In the genomic region with DNA sequence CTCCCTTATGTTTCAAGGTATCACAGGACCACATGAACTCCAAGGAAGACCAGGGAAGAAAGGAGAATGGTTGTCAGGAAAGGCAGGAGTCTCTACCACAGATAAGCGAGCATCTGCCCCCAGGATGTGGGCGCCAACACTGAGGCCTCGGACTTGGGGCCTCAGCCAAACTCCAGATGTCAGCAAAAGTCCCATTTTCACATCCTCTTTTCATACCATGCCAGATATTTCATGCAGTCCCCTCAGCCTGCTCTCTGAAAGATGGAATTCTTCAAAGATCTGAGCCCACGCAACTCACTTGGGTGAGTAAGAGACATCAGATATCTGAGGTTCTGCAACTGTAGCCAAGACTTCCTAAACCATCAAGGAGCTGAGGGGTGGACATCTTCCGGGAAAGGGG, we compare ENCODE assay signal across 1 cellular context.
A peak's percentile ranks its signal among the peaks of the same experiment; 100 is the strongest.
TF ChIP-seq lines count a peak whose summit lies in the region.

No MANE protein-coding gene starts in this region.

TF ChIP-seq in GM12878, 131 proteins besides CTCF, POLR2A, EP300 and RAD21:
- TF ChIP-seq, protein P1, sequence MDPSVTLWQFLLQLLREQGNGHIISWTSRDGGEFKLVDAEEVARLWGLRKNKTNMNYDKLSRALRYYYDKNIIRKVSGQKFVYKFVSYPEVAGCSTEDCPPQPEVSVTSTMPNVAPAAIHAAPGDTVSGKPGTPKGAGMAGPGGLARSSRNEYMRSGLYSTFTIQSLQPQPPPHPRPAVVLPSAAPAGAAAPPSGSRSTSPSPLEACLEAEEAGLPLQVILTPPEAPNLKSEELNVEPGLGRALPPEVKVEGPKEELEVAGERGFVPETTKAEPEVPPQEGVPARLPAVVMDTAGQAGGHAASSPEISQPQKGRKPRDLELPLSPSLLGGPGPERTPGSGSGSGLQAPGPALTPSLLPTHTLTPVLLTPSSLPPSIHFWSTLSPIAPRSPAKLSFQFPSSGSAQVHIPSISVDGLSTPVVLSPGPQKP (IDR thresholded peaks at IDR 0.05; ENCODE audit: low read depth, low read length), result no peak
- TF ChIP-seq MAX (IDR thresholded peaks at IDR 0.05; ENCODE audit: low read depth, low read length) (no peak), IRF4 (IDR thresholded peaks at IDR 0.05; ENCODE audit: low read depth, low read length) (peak; percentile 52; the same call in 1 of the 2 replicates), IKZF1 (conservative IDR thresholded peaks at IDR 0.05) (peak; percentile 94), RELB (IDR thresholded peaks at IDR 0.05; ENCODE audit: low read depth) (peak; percentile 87), BCL11A (IDR thresholded peaks at IDR 0.05; ENCODE audit: low read depth, low read length) (0 out of 2 replicates have a peak, but pooled peaks have one; percentile 40), EED (IDR thresholded peaks at IDR 0.05; ENCODE audit: low read depth) (peak; percentile 72), RUNX3 (IDR thresholded peaks at IDR 0.05; ENCODE audit: low read length) (peak; percentile 61), TCF3 (IDR thresholded peaks at IDR 0.05; ENCODE audit: borderline replicate concordance, insufficient read depth, low read depth, low read length) (0 out of 2 replicates have a peak, but pooled peaks have one; percentile 10), GATAD2B (conservative IDR thresholded peaks at IDR 0.05; ENCODE audit: low read depth) (peak; percentile 60), DPF2 (IDR thresholded peaks at IDR 0.05) (peak; percentile 91), SPI1 (IDR thresholded peaks at IDR 0.05; ENCODE audit: borderline replicate concordance, insufficient read depth, low read depth, low read length) (peak; percentile 95), POLR2AphosphoS5 (IDR thresholded peaks at IDR 0.05; ENCODE audit: low read length) (no peak), IKZF2 (IDR thresholded peaks at IDR 0.05) (peak; percentile 83 to 86)
- TF ChIP-seq, protein P2, sequence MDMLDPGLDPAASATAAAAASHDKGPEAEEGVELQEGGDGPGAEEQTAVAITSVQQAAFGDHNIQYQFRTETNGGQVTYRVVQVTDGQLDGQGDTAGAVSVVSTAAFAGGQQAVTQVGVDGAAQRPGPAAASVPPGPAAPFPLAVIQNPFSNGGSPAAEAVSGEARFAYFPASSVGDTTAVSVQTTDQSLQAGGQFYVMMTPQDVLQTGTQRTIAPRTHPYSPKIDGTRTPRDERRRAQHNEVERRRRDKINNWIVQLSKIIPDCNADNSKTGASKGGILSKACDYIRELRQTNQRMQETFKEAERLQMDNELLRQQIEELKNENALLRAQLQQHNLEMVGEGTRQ (IDR thresholded peaks at IDR 0.05; ENCODE audit: borderline replicate concordance, low read depth, low read length), result no peak
